Comparison of ENCODE assay signal across 30 cellular contexts in genomic region chr2:29096969-29097368, GRCh38. TPM values are rescaled to one million over a fixed set of nuclear protein-coding genes. Genes with fewer than 3 reads are reported as not detected.
"Had no signal": no experiment of that assay in that cellular context is flagged by ENCODE, and none has a peak within 500 bp of the region (broad histone marks: within the 10 kb centered on the region; RNA-seq: fewer than 3 reads in every experiment).

No MANE protein-coding gene starts in this region.

- H3K27me3 ChIP-seq: left lung, pancreas, sigmoid colon, spleen, tibial nerve, vagina had no signal

- H3K27ac Mint-ChIP-seq: memory B cell; naive thymus-derived CD4-positive, alpha-beta T cell; natural killer cell treated with Interleukin-12 subunit alpha and Interleukin-12 subunit beta and Interleukin-15 and Interleukin-18, amount 100 ng/mL, for 72 hours; stimulated activated memory B cell treated with anti-CD40 and anti-IgM and Interleukin-4, amounts not matched to agents 10 μg/mL and 1 μg/mL and 100 μg/mL, for 72 hours; stimulated activated naive CD8-positive, alpha-beta T cell treated with anti-CD3 and anti-CD28 coated beads, Interleukin-15, amount 100 ng/mL, for 72 hours; type B pancreatic cell had no signal

- H3K4me1 ChIP-seq: left lung, pancreas, prostate gland, sigmoid colon, spleen, tibial nerve, vagina had no signal

- H3K9me3 ChIP-seq: left lung, mucosa of descending colon, pancreas, prostate gland, sigmoid colon, spleen, tibial nerve, vagina had no signal

- DNase-seq: hippocampal formation; kidney glomerular epithelial cell; left cardiac atrium; left lung; midbrain; mucosa of descending colon; naive thymus-derived CD4-positive, alpha-beta T cell; nucleus accumbens; pancreas; retina; right cardiac atrium; sigmoid colon; small intestine; spleen; stimulated activated CD4-positive, alpha-beta T cell treated with anti-CD3 and anti-CD28 coated beads, Interleukin-4, amount 100 ng/mL, for 24 hours; stimulated activated naive CD4-positive, alpha-beta T cell treated with Interleukin-2 at 50 U/mL for 16 hours; stimulated activated naive CD8-positive, alpha-beta T cell treated with anti-CD3 and anti-CD28 coated beads, Interleukin-15, amount 100 ng/mL, for 72 hours; substantia nigra had no signal

- H3K27ac ChIP-seq: left lung, pancreas, prostate gland, sigmoid colon, spleen, tibial nerve, vagina had no signal

- H3K4me3 ChIP-seq: left lung, lung, mucosa of descending colon, pancreas, prostate gland, sigmoid colon, spleen, tibial nerve, vagina had no signal

- H3K36me3 ChIP-seq: left lung, pancreas, prostate gland, sigmoid colon, spleen, tibial nerve, vagina had no signal

- H3K9me3 Mint-ChIP-seq: memory B cell; natural killer cell treated with Interleukin-12 subunit alpha and Interleukin-12 subunit beta and Interleukin-15 and Interleukin-18, amount 100 ng/mL, for 72 hours; stimulated activated memory B cell treated with anti-CD40 and anti-IgM and Interleukin-4, amounts not matched to agents 10 μg/mL and 1 μg/mL and 100 μg/mL, for 72 hours; stimulated activated naive CD8-positive, alpha-beta T cell treated with anti-CD3 and anti-CD28 coated beads, Interleukin-15, amount 100 ng/mL, for 72 hours; type B pancreatic cell had no signal

- H3K27me3 Mint-ChIP-seq: natural killer cell treated with Interleukin-12 subunit alpha and Interleukin-12 subunit beta and Interleukin-15 and Interleukin-18, amount 100 ng/mL, for 72 hours; stimulated activated naive CD8-positive, alpha-beta T cell treated with anti-CD3 and anti-CD28 coated beads, Interleukin-15, amount 100 ng/mL, for 72 hours; type B pancreatic cell had no signal

- H3K4me3 Mint-ChIP-seq: memory B cell; naive thymus-derived CD4-positive, alpha-beta T cell; natural killer cell treated with Interleukin-12 subunit alpha and Interleukin-12 subunit beta and Interleukin-15 and Interleukin-18, amount 100 ng/mL, for 72 hours; stimulated activated memory B cell treated with anti-CD40 and anti-IgM and Interleukin-4, amounts not matched to agents 10 μg/mL and 1 μg/mL and 100 μg/mL, for 72 hours; stimulated activated naive CD8-positive, alpha-beta T cell treated with anti-CD3 and anti-CD28 coated beads, Interleukin-15, amount 100 ng/mL, for 72 hours; type B pancreatic cell had no signal

- H3K4me1 Mint-ChIP-seq: memory B cell; stimulated activated memory B cell treated with anti-CD40 and anti-IgM and Interleukin-4, amounts not matched to agents 10 μg/mL and 1 μg/mL and 100 μg/mL, for 72 hours; stimulated activated naive CD8-positive, alpha-beta T cell treated with anti-CD3 and anti-CD28 coated beads, Interleukin-15, amount 100 ng/mL, for 72 hours had no signal

- H3K36me3 Mint-ChIP-seq: memory B cell; naive thymus-derived CD4-positive, alpha-beta T cell; natural killer cell treated with Interleukin-12 subunit alpha and Interleukin-12 subunit beta and Interleukin-15 and Interleukin-18, amount 100 ng/mL, for 72 hours; stimulated activated memory B cell treated with anti-CD40 and anti-IgM and Interleukin-4, amounts not matched to agents 10 μg/mL and 1 μg/mL and 100 μg/mL, for 72 hours; type B pancreatic cell had no signal

- ATAC-seq: left cardiac atrium; left lung; mucosa of descending colon; naive thymus-derived CD4-positive, alpha-beta T cell; natural killer cell treated with Interleukin-12 subunit alpha and Interleukin-12 subunit beta and Interleukin-15 and Interleukin-18, amount 100 ng/mL, for 72 hours; right cardiac atrium; stimulated activated memory B cell treated with anti-CD40 and anti-IgM and Interleukin-4, amounts not matched to agents 10 μg/mL and 1 μg/mL and 100 μg/mL, for 72 hours; stimulated activated naive CD8-positive, alpha-beta T cell treated with anti-CD3 and anti-CD28 coated beads, Interleukin-15, amount 100 ng/mL, for 72 hours had no signal

RNA-seq across cellular contexts. Expression of gene PCARE, which starts 22.6 kb away (rescaled TPM):
- total RNA-seq: liver; mucosa of descending colon; naive thymus-derived CD4-positive, alpha-beta T cell; natural killer cell treated with Interleukin-12 subunit alpha and Interleukin-12 subunit beta and Interleukin-15 and Interleukin-18, amount 100 ng/mL, for 72 hours; osteoblast; prostate gland; spleen; vagina had no signal
- polyA plus RNA-seq: keratinocyte; liver; naive thymus-derived CD4-positive, alpha-beta T cell; neural cell; sigmoid colon; small intestine; spleen had no signal
